In genomic region chr1:39453603-39454002, GRCh38 we compare ENCODE assay signal across 16 cellular contexts. TPM values are rescaled to one million over a fixed set of nuclear protein-coding genes. Genes with fewer than 3 reads are reported as not detected.
DNase-seq lines count a peak whose midpoint lies in the region; ATAC-seq and TF ChIP-seq lines count a peak whose summit lies in the region.
"Had no signal": no experiment of that assay in that cellular context is flagged by ENCODE, and none has a peak within 500 bp of the region (broad histone marks: within the 10 kb centered on the region; RNA-seq: fewer than 3 reads in every experiment).

No MANE protein-coding gene starts in this region.

- no peaks in the 10 kb centered on the region for H3K9me3 ChIP-seq in colonic mucosa
- H3K9me3 ChIP-seq: breast epithelium, testis had no signal

- intact Hi-C loops in colonic mucosa (cut with DNase I), result no loop called here
- intact Hi-C loops in left colon (cut with DNase I, micrococcal nuclease), result no loop called here

- no peak for TF ChIP-seq CTCF in colonic mucosa (IDR thresholded peaks at IDR 0.05)

- H3K27me3 ChIP-seq in colonic mucosa, result no peaks in the 10 kb centered on the region
- H3K27me3 ChIP-seq: breast epithelium, testis had no signal

- H3K27ac ChIP-seq in colonic mucosa, result no peak overlapping the region
- H3K27ac ChIP-seq: breast epithelium, skin epidermis, testis had no signal

- ATAC-seq in left colon (no peak), HG02642 (IDR thresholded peaks at IDR 0.05; ENCODE audit: poor library complexity, unreplicated experiment) (no peak)
- ATAC-seq: activated T-cell treated with anti-CD3 and anti-CD28 coated beads, Interleukin-2, amount 50 U/mL, for 72 hours; naive thymus-derived CD4-positive, alpha-beta T cell had no signal

- H3K4me3 ChIP-seq in colonic mucosa, result no peak overlapping the region
- H3K4me3 ChIP-seq: breast epithelium, skin epidermis, testis had no signal

- TF ChIP-seq EP300 in Ishikawa (IDR thresholded peaks at IDR 0.05; ENCODE audit: borderline replicate concordance), result no peak

- H3K9ac ChIP-seq in colonic mucosa (ENCODE audit: low read depth in 2 of 2, low read length in 2 of 2), result no peak overlapping the region

- DNase-seq in colonic mucosa (peak; percentile 36), left colon (peak; percentile 20 to 41), stromal cell of bone marrow (ENCODE audit: low read depth) (peak; percentile 49), NCI-H146 (lab: John Stamatoyannopoulos, UW) (no peak)
- DNase-seq in activated T-cell treated with anti-CD3 and anti-CD28 coated beads, Interleukin-2, amount 50 U/mL, for 48 hours, result no peak
- DNase-seq: activated CD4-positive, CD25-positive, alpha-beta regulatory T cell; activated T-cell treated with anti-CD3 and anti-CD28 coated beads, Interleukin-2, amount 50 U/mL, for 72 hours; naive thymus-derived CD4-positive, alpha-beta T cell; NCI-H187 treated with DMSO at 0.1 percent for 48 hours; NCI-H748 treated with DMSO at 0.1 percent for 48 hours; testis had no signal

- no peak for TF ChIP-seq RAD21 in Ishikawa (IDR thresholded peaks at IDR 0.05; ENCODE audit: low read depth)

- H3K4me1 ChIP-seq in colonic mucosa, result no peaks in the 10 kb centered on the region
- H3K4me1 ChIP-seq: breast epithelium had no signal

- peaks cover 23% of the 10 kb centered on the region for H3K36me3 ChIP-seq in colonic mucosa

TF ChIP-seq in Ishikawa, 13 proteins besides CTCF, POLR2A, EP300 and RAD21:
- TF ChIP-seq TCF12 (IDR thresholded peaks at IDR 0.05; ENCODE audit: low read depth), result no peak
- TF ChIP-seq CEBPB (IDR thresholded peaks at IDR 0.05), result peak; percentile 38; the same call in 1 of the 2 replicates

RNA-seq across cellular contexts. Expression of gene BMP8A, which starts 37.8 kb away (rescaled TPM):
- total RNA-seq in colonic mucosa (1 to 10 TPM; 1.1 to 1.4 TPM), left colon (1 to 10 TPM; 4.4 to 6.8 TPM)
- total RNA-seq: epithelial cell of proximal tubule had no signal

Comparison
In these comparisons a context has a peak if more than half of its experiments do, and no peak if none do; other contexts are left out.
1. DNase-seq: peak in colonic mucosa (single experiment), left colon (2 of 2) and stromal cell of bone marrow (single experiment); none in activated T-cell treated with anti-CD3 and anti-CD28 coated beads, Interleukin-2, amount 50 U/mL, for 48 hours (0 of 2) and NCI-H146 (single experiment).